Comparison of ENCODE assay signal across 14 cellular contexts in the genomic region with DNA sequence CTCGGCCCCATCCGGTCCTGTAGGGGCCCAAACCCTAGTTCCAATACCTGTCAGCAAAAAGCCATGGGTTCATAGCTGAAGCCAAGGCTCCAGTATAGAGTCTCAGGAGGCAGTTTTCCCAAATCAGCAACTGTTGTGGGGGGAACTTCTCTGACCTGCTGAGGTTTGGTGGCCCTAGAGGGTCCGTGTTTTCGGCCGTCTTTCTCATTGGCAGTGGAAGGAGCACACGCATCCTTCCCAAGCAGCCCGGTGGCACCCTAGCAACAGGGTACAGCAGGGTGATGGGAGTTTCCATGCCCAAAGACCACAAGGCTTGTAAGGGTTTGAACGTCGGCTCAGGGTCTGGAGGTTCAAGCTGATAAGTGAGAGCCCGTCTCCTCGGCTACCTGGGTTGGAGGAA. TPM values are rescaled to one million over a fixed set of nuclear protein-coding genes. Genes with fewer than 3 reads are reported as not detected.
DNase-seq lines count a peak whose midpoint lies in the region; FAIRE-seq and TF ChIP-seq lines count a peak whose summit lies in the region.
"Had no signal": no experiment of that assay in that cellular context is flagged by ENCODE, and none has a peak within 500 bp of the region (broad histone marks: within the 10 kb centered on the region; RNA-seq: fewer than 3 reads in every experiment).

No MANE protein-coding gene starts in this region.

- H3K4me1 ChIP-seq in GM23248 (ENCODE audit: insufficient read depth): peaks cover 59% of the 10 kb centered on the region
- H3K4me1 ChIP-seq in astrocyte (ENCODE audit: insufficient read depth, low read length): peaks cover 64% of the 10 kb centered on the region
- H3K4me1 ChIP-seq in smooth muscle cell (ENCODE audit: low read depth): peaks cover 24% of the 10 kb centered on the region

- H3K4me2 ChIP-seq in GM23248 (ENCODE audit: unreplicated experiment): peak overlapping the region; percentile 100
- H3K4me2 ChIP-seq in astrocyte (ENCODE audit: low read length): peak overlapping the region; percentile 95
- peak overlapping the region; percentile 90 for H3K4me2 ChIP-seq in smooth muscle cell

- H3K27ac Mint-ChIP-seq in astrocyte (ENCODE audit: unreplicated experiment) (peak overlapping the region; percentile 93), immature natural killer cell (peak overlapping the region in 5 of 6 donors; percentile 8 to 80 (median 78))
- H3K27ac Mint-ChIP-seq in T-helper 2 cell treated with Interferon-gamma antibody and Interleukin-4, amounts not matched to agents 5 μg/mL and 100 μg/mL, for 36 hours: no peak overlapping the region
- H3K27ac Mint-ChIP-seq: stimulated activated memory B cell treated with anti-CD40 and anti-IgM and Interleukin-4, amounts not matched to agents 10 μg/mL and 1 μg/mL and 100 μg/mL, for 72 hours; T-helper 1 cell treated with Interleukin-12 subunit alpha and Interleukin-12 subunit beta and Interleukin-4 antibody, amounts not matched to agents 30 μg/mL and 1 μg/mL, for 36 hours had no signal

- H2AFZ ChIP-seq in GM23248: no peak overlapping the region
- no peak overlapping the region for H2AFZ ChIP-seq in astrocyte (ENCODE audit: low read depth, low read length)
- no peak overlapping the region for H2AFZ ChIP-seq in smooth muscle cell (ENCODE audit: low read depth)

- H3K9me2 ChIP-seq in GM23248 (ENCODE audit: insufficient read depth): no peaks in the 10 kb centered on the region

- no peaks in the 10 kb centered on the region for H3K27me3 Mint-ChIP-seq in astrocyte (ENCODE audit: low read depth, unreplicated experiment)
- peaks cover 17 to 36% (median 34%) of the 10 kb centered on the region in 3 donors for H3K27me3 Mint-ChIP-seq in immature natural killer cell (ENCODE audit: low read depth in 3 of 3)
- no peaks in the 10 kb centered on the region for H3K27me3 Mint-ChIP-seq in T-helper 2 cell treated with Interferon-gamma antibody and Interleukin-4, amounts not matched to agents 5 μg/mL and 100 μg/mL, for 36 hours (ENCODE audit: low read depth)
- H3K27me3 Mint-ChIP-seq: stimulated activated memory B cell treated with anti-CD40 and anti-IgM and Interleukin-4, amounts not matched to agents 10 μg/mL and 1 μg/mL and 100 μg/mL, for 72 hours had no signal

- FAIRE-seq in astrocyte (lab: Jason Lieb, UNC): no peak
- FAIRE-seq: D721Med had no signal

- H3F3A ChIP-seq in GM23248 (ENCODE audit: insufficient read depth) (peaks cover 87% of the 10 kb centered on the region), smooth muscle cell (ENCODE audit: low read depth) (peaks cover 36% of the 10 kb centered on the region)

- H3K79me2 ChIP-seq in GM23248 (ENCODE audit: insufficient read depth): peaks cover 100% of the 10 kb centered on the region
- peaks cover 100% of the 10 kb centered on the region for H3K79me2 ChIP-seq in astrocyte (ENCODE audit: insufficient read depth, low read length)
- H3K79me2 ChIP-seq in smooth muscle cell (ENCODE audit: low read depth): peaks cover 100% of the 10 kb centered on the region

- H3K9me3 Mint-ChIP-seq in astrocyte (ENCODE audit: unreplicated experiment): no peaks in the 10 kb centered on the region
- no peaks in the 10 kb centered on the region for H3K9me3 Mint-ChIP-seq in immature natural killer cell
- no peaks in the 10 kb centered on the region for H3K9me3 Mint-ChIP-seq in T-helper 2 cell treated with Interferon-gamma antibody and Interleukin-4, amounts not matched to agents 5 μg/mL and 100 μg/mL, for 36 hours
- H3K9me3 Mint-ChIP-seq: stimulated activated memory B cell treated with anti-CD40 and anti-IgM and Interleukin-4, amounts not matched to agents 10 μg/mL and 1 μg/mL and 100 μg/mL, for 72 hours; T-helper 1 cell treated with Interleukin-12 subunit alpha and Interleukin-12 subunit beta and Interleukin-4 antibody, amounts not matched to agents 30 μg/mL and 1 μg/mL, for 36 hours had no signal

- 54 to 60% methylated on average over 11 of the region's 11 CpGs for WGBS in GM23248 (ENCODE audit: low coverage in 1 of 2, low lambda C conversion rate in 2 of 2, missing lambda C conversion rate in 2 of 2), 2 experiments
- 82% methylated on average over 11 of the region's 11 CpGs for WGBS in smooth muscle cell (ENCODE audit: low lambda C conversion rate)

- DNase-seq in GM23248 (no peak), astrocyte (ENCODE audit: low read depth) (no peak), immature natural killer cell (peak in 2 of 3 donors; percentile 13 to 16), smooth muscle cell (lab: John Stamatoyannopoulos, UW; ENCODE audit: unreplicated experiment) (no peak), SK-N-DZ (ENCODE audit: low spot score) (no peak), SW480 (ENCODE audit: low spot score) (no peak)
- DNase-seq in T-helper 2 cell treated with Interferon-gamma antibody and Interleukin-4, amounts not matched to agents 5 μg/mL and 100 μg/mL, for 36 hours (ENCODE audit: low spot score): no peak
- DNase-seq: activated CD4-positive, alpha-beta T cell treated with anti-CD3 and anti-CD28 coated beads, Interleukin-2, amount 50 U/mL, for 1 hour; activated naive CD4-positive, alpha-beta T cell treated with Interleukin-2 at 50 U/mL for 16 hours; MM.1S; occipital lobe had no signal

- H3K36me3 Mint-ChIP-seq in astrocyte (ENCODE audit: low read depth, unreplicated experiment) (peaks cover 29% of the 10 kb centered on the region), immature natural killer cell (peaks cover 6 to 24% (median 8%) of the 10 kb centered on the region in 3 donors)
- peaks cover 26% of the 10 kb centered on the region for H3K36me3 Mint-ChIP-seq in T-helper 2 cell treated with Interferon-gamma antibody and Interleukin-4, amounts not matched to agents 5 μg/mL and 100 μg/mL, for 36 hours (ENCODE audit: low read depth)

- H3K4me1 Mint-ChIP-seq in astrocyte (ENCODE audit: low read depth, unreplicated experiment): peaks cover 63% of the 10 kb centered on the region
- peaks cover 0 to 71% of the 10 kb centered on the region in 2 donors for H3K4me1 Mint-ChIP-seq in immature natural killer cell
- peaks cover 37% of the 10 kb centered on the region for H3K4me1 Mint-ChIP-seq in T-helper 2 cell treated with Interferon-gamma antibody and Interleukin-4, amounts not matched to agents 5 μg/mL and 100 μg/mL, for 36 hours (ENCODE audit: low read depth)

- H3K36me3 ChIP-seq in GM23248 (ENCODE audit: low read depth) (peaks cover 27% of the 10 kb centered on the region), astrocyte (ENCODE audit: insufficient read depth, low read length) (peaks cover 11% of the 10 kb centered on the region), smooth muscle cell (ENCODE audit: low read depth) (no peaks in the 10 kb centered on the region)

- TF ChIP-seq CTCF in astrocyte (IDR thresholded peaks at IDR 0.05; ENCODE audit: insufficient read depth, low read depth, low read length): no peak
- TF ChIP-seq CTCF in smooth muscle cell (IDR thresholded peaks at IDR 0.05; ENCODE audit: borderline replicate concordance, insufficient read depth, poor library complexity, severe bottlenecking): no peak

- no peak overlapping the region for H3K4me3 Mint-ChIP-seq in astrocyte (ENCODE audit: unreplicated experiment)
- peak overlapping the region; percentile 26 to 54 (median 40) for H3K4me3 Mint-ChIP-seq in immature natural killer cell
- H3K4me3 Mint-ChIP-seq in T-helper 2 cell treated with Interferon-gamma antibody and Interleukin-4, amounts not matched to agents 5 μg/mL and 100 μg/mL, for 36 hours: no peak overlapping the region
- H3K4me3 Mint-ChIP-seq: stimulated activated memory B cell treated with anti-CD40 and anti-IgM and Interleukin-4, amounts not matched to agents 10 μg/mL and 1 μg/mL and 100 μg/mL, for 72 hours; T-helper 1 cell treated with Interleukin-12 subunit alpha and Interleukin-12 subunit beta and Interleukin-4 antibody, amounts not matched to agents 30 μg/mL and 1 μg/mL, for 36 hours had no signal

- H3K9ac ChIP-seq in GM23248 (peak overlapping the region; percentile 99), astrocyte (ENCODE audit: low read length) (no peak overlapping the region), smooth muscle cell (ENCODE audit: low read depth) (peak overlapping the region; percentile 10)

- H3K27me3 ChIP-seq in GM23248 (replicated peaks; ENCODE audit: insufficient read depth): no peaks in the 10 kb centered on the region
- no peaks in the 10 kb centered on the region for H3K27me3 ChIP-seq in astrocyte (ENCODE audit: insufficient read depth, low read length)
- H3K27me3 ChIP-seq in smooth muscle cell (ENCODE audit: low read depth): no peaks in the 10 kb centered on the region

- in situ Hi-C loops in GM23248 (cut with MboI): no loop called here

- H4K20me1 ChIP-seq in GM23248 (ENCODE audit: insufficient read depth) (peaks cover 32% of the 10 kb centered on the region), astrocyte (ENCODE audit: insufficient read depth, low read length) (peaks cover 98% of the 10 kb centered on the region), smooth muscle cell (ENCODE audit: low read depth) (peaks cover 99% of the 10 kb centered on the region)

- peak overlapping the region; percentile 98 for H3K27ac ChIP-seq in GM23248
- no peak overlapping the region for H3K27ac ChIP-seq in astrocyte (ENCODE audit: low read depth, low read length)
- H3K27ac ChIP-seq in smooth muscle cell (ENCODE audit: low read depth): peak overlapping the region; percentile 99

- H3K9me3 ChIP-seq in GM23248 (ENCODE audit: low read depth): no peaks in the 10 kb centered on the region
- no peaks in the 10 kb centered on the region for H3K9me3 ChIP-seq in astrocyte (ENCODE audit: insufficient read depth, low read depth, low read length)
- no peaks in the 10 kb centered on the region for H3K9me3 ChIP-seq in smooth muscle cell (replicated peaks; ENCODE audit: low read depth)

- H3K4me3 ChIP-seq in GM23248 (peak overlapping the region; percentile 95), astrocyte (ENCODE audit: insufficient read depth, low read depth, low read length) (no peak overlapping the region), smooth muscle cell (peak overlapping the region; percentile 99)

RNA-seq across cellular contexts. Expression of gene FOSL2, which starts 6.6 kb away (rescaled TPM):
- total RNA-seq in GM23248 (2014; rRNA removed; shearing (Covaris generic)): 78.0 and 83.5 TPM in 2 replicates
- polyA plus RNA-seq in GM23248 (2016; fragmentation: Nextera tagmentation; extraction: Ambion mirVana) (42.4 and 45.0 TPM in 2 replicates), immature natural killer cell (10 to 100 TPM; 27.2 to 54.3 (median 28.7) TPM), smooth muscle cell (70.8 and 72.6 TPM in 2 replicates)
- total RNA-seq in astrocyte (156 and 158 TPM in 2 replicates), smooth muscle cell (106 and 120 TPM in 2 replicates)
- 0.57 and 0.89 TPM in 2 replicates for polyA plus RNA-seq in SK-N-DZ (2014; cell fraction: cytosol; rRNA removed)
- polyA plus RNA-seq in SK-N-DZ (2014; cell fraction: nucleus; rRNA removed): 0.38 and 1.3 TPM in 2 replicates

Comparison
In these comparisons a context has a peak if more than half of its experiments do, and no peak if none do; other contexts are left out.
1. DNase-seq: peak in immature natural killer cell (2 of 3); none in GM23248 (single experiment), astrocyte (single experiment), smooth muscle cell (single experiment), T-helper 2 cell treated with Interferon-gamma antibody and Interleukin-4, amounts not matched to agents 5 μg/mL and 100 μg/mL, for 36 hours (single experiment), SK-N-DZ (single experiment) and SW480 (single experiment).
2. H3K4me3 Mint-ChIP-seq: peak in immature natural killer cell (5 of 5); none in astrocyte (single experiment) and T-helper 2 cell treated with Interferon-gamma antibody and Interleukin-4, amounts not matched to agents 5 μg/mL and 100 μg/mL, for 36 hours (single experiment).
3. Peak in every context shown above with its lines, with median percentiles within 50 percentile points of each other: H3K4me2 ChIP-seq.